8 cellular contexts compared by ENCODE assay signal in genomic region chr10:132422931-132423813, GRCh38. TPM values are rescaled to one million over a fixed set of nuclear protein-coding genes. Genes with fewer than 3 reads are reported as not detected.
DNase-seq lines count a peak whose midpoint lies in the region; ATAC-seq and TF ChIP-seq lines count a peak whose summit lies in the region.

No MANE protein-coding gene starts in this region.

- DNase-seq in GM10266 (ENCODE audit: extremely low spot score) (peak; percentile 68), occipital lobe (lab: John Stamatoyannopoulos, UW) (peak; percentile 26), foreskin keratinocyte (no peak), MCF 10A (ENCODE audit: unreplicated experiment) (no peak)
- no peak for DNase-seq in NK-92 treated with Interleukin-12 subunit alpha and Interleukin-12 subunit beta, amount 100 ng/mL, for 24 hours (lab: John Stamatoyannopoulos, UW)
- no peak for DNase-seq in activated effector memory CD4-positive, alpha-beta T cell treated with anti-CD3 and anti-CD28 coated beads, Interleukin-2, amount 50 U/mL, for 16 hours

- no peaks in the 10 kb centered on the region for H3K36me3 Mint-ChIP-seq in MCF 10A (ENCODE audit: insufficient read depth, unreplicated experiment)

- H3K9me3 Mint-ChIP-seq in MCF 10A (ENCODE audit: unreplicated experiment): no peaks in the 10 kb centered on the region

- H3K27me3 ChIP-seq in Loucy (ENCODE audit: insufficient read depth, low read length, poor library complexity, severe bottlenecking) (no peaks in the 10 kb centered on the region), foreskin keratinocyte (no peaks in the 10 kb centered on the region)

- peaks cover 60% of the 10 kb centered on the region for H3K4me1 ChIP-seq in Loucy (ENCODE audit: insufficient read depth, low read length, poor library complexity, severe bottlenecking)
- H3K4me1 ChIP-seq in foreskin keratinocyte: peaks cover 24% of the 10 kb centered on the region

- H3K27me3 Mint-ChIP-seq in MCF 10A (ENCODE audit: insufficient read depth, unreplicated experiment): no peaks in the 10 kb centered on the region

- no peak for ATAC-seq in foreskin keratinocyte

- peak overlapping the region; percentile 86 for H3K4me2 ChIP-seq in Loucy (ENCODE audit: low read depth, low read length, poor library complexity, severe bottlenecking)

- intact Hi-C loops in MCF 10A (cut with micrococcal nuclease): no loop called here

- no peak overlapping the region for H3K27ac Mint-ChIP-seq in MCF 10A (ENCODE audit: low read depth, unreplicated experiment)

- H3K79me2 ChIP-seq in Loucy (ENCODE audit: insufficient read depth, low read length): peaks cover 23% of the 10 kb centered on the region; the same call in 1 of the 2 replicates

- peaks cover 15% of the 10 kb centered on the region for H3K4me1 Mint-ChIP-seq in MCF 10A (ENCODE audit: insufficient read depth, unreplicated experiment)

- H3K27ac ChIP-seq in angular gyrus (ENCODE audit: low read depth, low read length) (peak overlapping the region; percentile 74), foreskin keratinocyte (no peak overlapping the region)

- no peaks in the 10 kb centered on the region for H3K9me3 ChIP-seq in Loucy (ENCODE audit: insufficient read depth, low read depth, low read length)

- TF ChIP-seq CTCF in GM10266 (IDR thresholded peaks at IDR 0.05; ENCODE audit: control insufficient read depth, insufficient read depth, low read depth, missing control alignments): no peak
- TF ChIP-seq CTCF in Loucy (conservative IDR thresholded peaks at IDR 0.05; ENCODE audit: low read length): no peak
- no peak for TF ChIP-seq CTCF in foreskin keratinocyte (conservative IDR thresholded peaks at IDR 0.05)
- TF ChIP-seq CTCF in MCF 10A (IDR thresholded peaks at IDR 0.05; ENCODE audit: unreplicated experiment): no peak

- BruUV-seq in MCF 10A (replicated peaks; lab: Mats Ljungman, UMichigan): no TSS peak

- H3K9me2 ChIP-seq in Loucy (replicated peaks; ENCODE audit: low read depth, low read length): no peaks in the 10 kb centered on the region

- no peak overlapping the region for H2AFZ ChIP-seq in Loucy (ENCODE audit: low read length)

- peak overlapping the region; percentile 87 for H3K9ac ChIP-seq in Loucy (ENCODE audit: low read depth, low read length, poor library complexity, severe bottlenecking)

- no peak overlapping the region for H3K4me3 Mint-ChIP-seq in MCF 10A (ENCODE audit: unreplicated experiment)

- CTCF ChIA-PET in MCF 10A (lab: Yijun Ruan, JAX): interaction anchor here (0.6 to 2.0 kb wide), 5 partner anchors 23 to 36 kb away, joined by 3 to 10 read pairs (median 4); no protein-coding TSS in a partner anchor

- peaks cover under 1% of the 10 kb centered on the region; the same call in 1 of the 2 replicates for H3K36me3 ChIP-seq in Loucy (ENCODE audit: insufficient read depth, low read length)

- no peaks in the 10 kb centered on the region for H4K20me1 ChIP-seq in Loucy (ENCODE audit: insufficient read depth, low read length, poor library complexity, severe bottlenecking)

- POLR2A ChIA-PET in MCF 10A (lab: Yijun Ruan, JAX): interaction anchor here (1.0 to 1.8 kb wide), 2 partner anchors 24 to 25 kb away, joined by 3 to 6 read pairs; no protein-coding TSS in a partner anchor

- H3F3A ChIP-seq in Loucy (ENCODE audit: low read depth): peaks cover 7% of the 10 kb centered on the region; the same call in 1 of the 2 replicates

- no peak overlapping the region for H3K4me3 ChIP-seq in Loucy (ENCODE audit: low read length, poor library complexity, severe bottlenecking)

RNA-seq across cellular contexts. Expression of gene PWWP2B, which starts 26.2 kb away (rescaled TPM):
- 5.6 TPM for total RNA-seq in occipital lobe
- 10.5 and 12.5 TPM in 2 replicates for total RNA-seq in foreskin keratinocyte
- 11.0 and 14.0 TPM in 2 replicates for polyA plus RNA-seq in foreskin keratinocyte
- total RNA-seq in MCF 10A (2022): 10.0 and 13.0 TPM in 2 replicates

Comparison
In these comparisons a context has a peak if more than half of its experiments do, and no peak if none do; other contexts are left out.
1. DNase-seq: peak in GM10266 (single experiment) and occipital lobe (single experiment); none in NK-92 treated with Interleukin-12 subunit alpha and Interleukin-12 subunit beta, amount 100 ng/mL, for 24 hours (single experiment), foreskin keratinocyte (0 of 2), activated effector memory CD4-positive, alpha-beta T cell treated with anti-CD3 and anti-CD28 coated beads, Interleukin-2, amount 50 U/mL, for 16 hours (single experiment) and MCF 10A (single experiment).